ENCODE assay signal across 18 cellular contexts in the genomic region with DNA sequence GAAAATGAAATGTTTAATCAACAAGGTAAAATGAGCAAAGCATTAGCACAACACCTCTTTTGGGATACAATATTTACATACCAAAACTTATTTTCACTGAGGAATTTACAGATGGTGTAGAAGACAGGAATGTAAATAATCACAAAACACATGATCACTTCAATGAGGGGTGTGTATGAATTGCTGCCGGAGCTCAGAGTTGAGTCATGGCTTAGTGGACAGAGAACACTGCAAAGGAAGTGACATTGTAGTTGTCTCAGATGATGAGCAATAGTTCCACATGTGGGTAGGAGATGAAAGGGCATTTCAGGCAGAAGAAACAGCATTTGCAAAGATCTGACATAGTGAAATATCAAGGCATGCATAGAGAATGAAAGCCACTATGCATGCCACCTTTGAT. TPM values are rescaled to one million over a fixed set of nuclear protein-coding genes. Genes with fewer than 3 reads are reported as not detected.
DNase-seq lines count a peak whose midpoint lies in the region; ATAC-seq and TF ChIP-seq lines count a peak whose summit lies in the region.
"Had no signal": no experiment of that assay in that cellular context is flagged by ENCODE, and none has a peak within 500 bp of the region (broad histone marks: within the 10 kb centered on the region; RNA-seq: fewer than 3 reads in every experiment).

No MANE protein-coding gene starts in this region.

- no peak for DNase-seq in activated T-cell treated with anti-CD3 and anti-CD28 coated beads, Interleukin-2, amount 50 U/mL, for 72 hours
- no peak for DNase-seq in activated T-cell treated with anti-CD3 and anti-CD28 coated beads, Interleukin-2, amount 50 U/mL, for 1 hour
- DNase-seq in Panc1 (ENCODE audit: low read depth, low spot score) (peak; percentile 62), fibroblast of lung (ENCODE audit: low read depth in 2 of 2) (peak; percentile 60 to 68), stromal cell of bone marrow (ENCODE audit: low read depth) (peak; percentile 18), GF-D8 (lab: John Stamatoyannopoulos, UW) (no peak), NOMO-1 treated with DMSO at 0.1 percent for 48 hours (lab: John Stamatoyannopoulos, UW; ENCODE audit: unreplicated experiment) (no peak), natural killer cell (no peak)
- DNase-seq: activated CD4-positive, CD25-positive, alpha-beta regulatory T cell; DND-41; endodermal cell; mesendoderm; NCI-H187 treated with DMSO at 0.1 percent for 48 hours; pancreas had no signal

- in situ Hi-C loops in Panc1 (cut with HindIII; ENCODE audit: low pct_unique_long_range_greater_than_20kb, low sequenced_read_pairs) = no loop called here

- H3K27ac ChIP-seq in Panc1 (ENCODE audit: low read length) = no peak overlapping the region
- H3K27ac ChIP-seq in fibroblast of lung (ENCODE audit: insufficient read depth, low read length) = peak overlapping the region; percentile 64
- H3K27ac ChIP-seq: pancreas, SK-N-MC had no signal

- no peaks in the 10 kb centered on the region for H3K9me3 Mint-ChIP-seq in activated T-cell treated with anti-CD3 and anti-CD28 coated beads, Interleukin-2, amount 50 U/mL, for 72 hours
- H3K9me3 Mint-ChIP-seq in natural killer cell = no peaks in the 10 kb centered on the region
- H3K9me3 Mint-ChIP-seq: activated T-helper 2 cell treated with anti-CD3 and anti-CD28 coated beads, Interferon-gamma antibody, Interleukin-2, Interleukin-4, amounts not matched to agents 10 μg/mL and 5 μg/mL and 100 μg/mL, durations not matched to agents 14 hours and 24 hours and 36 hours had no signal

- TF ChIP-seq CTCF in Panc1 (IDR thresholded peaks at IDR 0.05) (no peak), fibroblast of lung (conservative IDR thresholded peaks at IDR 0.05 in 1 of 2, IDR thresholded peaks at IDR 0.05 in 1 of 2; ENCODE audit: low read depth in 1 of 2, low read length in 2 of 2) (no peak), natural killer cell (IDR thresholded peaks at IDR 0.05) (no peak)

- H3K27me3 ChIP-seq in Panc1 (ENCODE audit: control insufficient read depth, insufficient read depth, low read length) = no peaks in the 10 kb centered on the region; the same call in 1 of the 2 replicates
- no peaks in the 10 kb centered on the region for H3K27me3 ChIP-seq in fibroblast of lung (ENCODE audit: control insufficient read depth, insufficient read depth, low read length)

- H4K20me1 ChIP-seq in fibroblast of lung (ENCODE audit: control insufficient read depth, extremely low read depth, insufficient read depth, low read length) = no peaks in the 10 kb centered on the region

- H3K9ac ChIP-seq in fibroblast of lung (ENCODE audit: insufficient read depth, low read length) = no peak overlapping the region

- peaks cover 28% of the 10 kb centered on the region for H3K27me3 Mint-ChIP-seq in activated T-cell treated with anti-CD3 and anti-CD28 coated beads, Interleukin-2, amount 50 U/mL, for 72 hours (ENCODE audit: low read depth)
- peaks cover 26 to 74% of the 10 kb centered on the region in 2 donors for H3K27me3 Mint-ChIP-seq in natural killer cell (ENCODE audit: low read depth in 2 of 2)

- ATAC-seq in activated T-cell treated with anti-CD3 and anti-CD28 coated beads, Interleukin-2, amount 50 U/mL, for 72 hours (replicated peaks in 1 of 2) = peak; percentile 49 to 58
- no peak for ATAC-seq in Panc1
- ATAC-seq in natural killer cell = no peak
- ATAC-seq: K562, pancreas had no signal

- intact Hi-C loops in Panc1 (cut with micrococcal nuclease; ENCODE audit: unreplicated experiment) = no loop called here
- intact Hi-C loops in natural killer cell (cut with micrococcal nuclease) = no loop called here

- peaks cover 6% of the 10 kb centered on the region for H3K4me1 Mint-ChIP-seq in activated T-cell treated with anti-CD3 and anti-CD28 coated beads, Interleukin-2, amount 50 U/mL, for 72 hours (ENCODE audit: low read depth)
- H3K4me1 Mint-ChIP-seq in natural killer cell = no peaks in the 10 kb centered on the region
- H3K4me1 Mint-ChIP-seq: endodermal cell had no signal

- no peak overlapping the region for H3K4me3 Mint-ChIP-seq in activated T-cell treated with anti-CD3 and anti-CD28 coated beads, Interleukin-2, amount 50 U/mL, for 72 hours
- no peak overlapping the region for H3K4me3 Mint-ChIP-seq in natural killer cell
- H3K4me3 Mint-ChIP-seq: endodermal cell had no signal

- CTCF ChIA-PET in Panc1 (lab: Charles Lee) = no interaction called here

- peak overlapping the region; percentile 28 for H3K4me2 ChIP-seq in fibroblast of lung (ENCODE audit: extremely low read depth, insufficient read depth, low read length)

- H3K4me1 ChIP-seq in Panc1 (ENCODE audit: control insufficient read depth, insufficient read depth, low read length) = no peaks in the 10 kb centered on the region
- H3K4me1 ChIP-seq in fibroblast of lung (ENCODE audit: control insufficient read depth, extremely low read depth, insufficient read depth, low read length) = peaks cover 13% of the 10 kb centered on the region
- H3K4me1 ChIP-seq: pancreas had no signal

- BruUV-seq in Panc1 (replicated peaks; lab: Mats Ljungman, UMichigan) = no TSS peak

- H3K36me3 ChIP-seq in Panc1 (ENCODE audit: control insufficient read depth, insufficient read depth, low read length) (no peaks in the 10 kb centered on the region), fibroblast of lung (ENCODE audit: control insufficient read depth, insufficient read depth, low read length) (no peaks in the 10 kb centered on the region)
- H3K36me3 ChIP-seq: pancreas had no signal

- H3K27ac Mint-ChIP-seq in activated T-cell treated with anti-CD3 and anti-CD28 coated beads, Interleukin-2, amount 50 U/mL, for 72 hours = no peak overlapping the region
- H3K27ac Mint-ChIP-seq in natural killer cell = no peak overlapping the region
- H3K27ac Mint-ChIP-seq: activated T-helper 2 cell treated with anti-CD3 and anti-CD28 coated beads, Interferon-gamma antibody, Interleukin-2, Interleukin-4, amounts not matched to agents 10 μg/mL and 5 μg/mL and 100 μg/mL, durations not matched to agents 14 hours and 24 hours and 36 hours; endodermal cell had no signal

- POLR2A ChIA-PET in Panc1 (lab: Charles Lee) = no interaction called here

- H3K79me2 ChIP-seq in fibroblast of lung (ENCODE audit: control insufficient read depth, insufficient read depth, low read length) = no peaks in the 10 kb centered on the region

- H3K9me3 ChIP-seq in Panc1 (ENCODE audit: control insufficient read depth, insufficient read depth, low read depth, low read length) (no peaks in the 10 kb centered on the region), fibroblast of lung (ENCODE audit: control insufficient read depth, insufficient read depth, low read depth, low read length) (no peaks in the 10 kb centered on the region)
- H3K9me3 ChIP-seq: pancreas had no signal

- no peaks in the 10 kb centered on the region for H3K36me3 Mint-ChIP-seq in activated T-cell treated with anti-CD3 and anti-CD28 coated beads, Interleukin-2, amount 50 U/mL, for 72 hours (ENCODE audit: insufficient read depth in 2 of 2)
- H3K36me3 Mint-ChIP-seq in natural killer cell = no peaks in the 10 kb centered on the region

- no peak overlapping the region for H3K4me3 ChIP-seq in Panc1 (ENCODE audit: low read depth in 2 of 2, low read length in 2 of 2)
- H3K4me3 ChIP-seq in fibroblast of lung (replicated peaks in 1 of 4; ENCODE audit: control extremely low read depth in 1 of 4, insufficient read depth in 1 of 4, low read depth in 3 of 4, low read length in 4 of 4) = no peak overlapping the region
- H3K4me3 ChIP-seq: K562, pancreas, SK-N-MC had no signal

- no peak overlapping the region for H2AFZ ChIP-seq in fibroblast of lung (ENCODE audit: low read length)

RNA-seq across cellular contexts. Expression of gene KPRP, which starts 5.6 kb away (rescaled TPM):
- total RNA-seq in activated T-cell treated with anti-CD3 and anti-CD28 coated beads, Interleukin-2, amount 50 U/mL, for 72 hours = not detected
- total RNA-seq in Panc1 (2021; ENCODE audit: unreplicated experiment) (not detected), fibroblast of lung (not detected in 2 replicates), natural killer cell (not detected)
- not detected for polyA plus RNA-seq in Panc1 (2012; ENCODE audit: insufficient read length)
- polyA plus RNA-seq in fibroblast of lung = 0.33 and 0.63 TPM in 2 replicates
- polyA plus RNA-seq in fibroblast of lung (2012) = 0.62 and 0.65 TPM in 2 replicates
- polyA minus RNA-seq in fibroblast of lung (ENCODE audit: low replicate concordance) = 2.1 and 4.6 TPM in 2 replicates
- total RNA-seq: activated T-helper 2 cell treated with anti-CD3 and anti-CD28 coated beads, Interferon-gamma antibody, Interleukin-2, Interleukin-4, amounts not matched to agents 10 μg/mL and 5 μg/mL and 100 μg/mL, durations not matched to agents 14 hours and 24 hours and 36 hours; endodermal cell; K562; pancreas; urinary bladder had no signal
- polyA plus RNA-seq: K562, pancreas, urinary bladder had no signal

RNA-seq across cellular contexts. Expression of gene LCE1F, which starts 22.7 kb away (rescaled TPM):
- total RNA-seq in activated T-cell treated with anti-CD3 and anti-CD28 coated beads, Interleukin-2, amount 50 U/mL, for 72 hours = not detected
- total RNA-seq in Panc1 (2021; ENCODE audit: unreplicated experiment) (not detected), fibroblast of lung (not detected in 2 replicates), natural killer cell (not detected)
- polyA plus RNA-seq in Panc1 (2012; ENCODE audit: insufficient read length) = not detected
- not detected in 2 replicates for polyA plus RNA-seq in fibroblast of lung
- polyA plus RNA-seq in fibroblast of lung (2012) = 0.78 TPM in 1 of 2 replicates, not detected in the other
- 1.4 TPM in 1 of 2 replicates, not detected in the other for polyA minus RNA-seq in fibroblast of lung (ENCODE audit: low replicate concordance)
- total RNA-seq: activated T-helper 2 cell treated with anti-CD3 and anti-CD28 coated beads, Interferon-gamma antibody, Interleukin-2, Interleukin-4, amounts not matched to agents 10 μg/mL and 5 μg/mL and 100 μg/mL, durations not matched to agents 14 hours and 24 hours and 36 hours; endodermal cell; K562; pancreas; urinary bladder had no signal
- polyA plus RNA-seq: K562, pancreas, urinary bladder had no signal

RNA-seq across cellular contexts. Expression of gene LCE1E, which starts 33.8 kb away (rescaled TPM):
- total RNA-seq in activated T-cell treated with anti-CD3 and anti-CD28 coated beads, Interleukin-2, amount 50 U/mL, for 72 hours = not detected
- total RNA-seq in Panc1 (2021; ENCODE audit: unreplicated experiment) = not detected
- not detected for polyA plus RNA-seq in Panc1 (2012; ENCODE audit: insufficient read length)
- not detected in 2 replicates for total RNA-seq in fibroblast of lung
- polyA plus RNA-seq in fibroblast of lung = 0.08 and 0.14 TPM in 2 replicates
- polyA plus RNA-seq in fibroblast of lung (2012) = 0.19 TPM in 1 of 2 replicates, not detected in the other
- not detected in 2 replicates for polyA minus RNA-seq in fibroblast of lung (ENCODE audit: low replicate concordance)
- total RNA-seq in natural killer cell = not detected
- total RNA-seq: activated T-helper 2 cell treated with anti-CD3 and anti-CD28 coated beads, Interferon-gamma antibody, Interleukin-2, Interleukin-4, amounts not matched to agents 10 μg/mL and 5 μg/mL and 100 μg/mL, durations not matched to agents 14 hours and 24 hours and 36 hours; endodermal cell; K562; pancreas; urinary bladder had no signal
- polyA plus RNA-seq: K562, pancreas had no signal

RNA-seq across cellular contexts. Expression of gene LCE4A, which starts 44.3 kb away (rescaled TPM):
- not detected for total RNA-seq in activated T-cell treated with anti-CD3 and anti-CD28 coated beads, Interleukin-2, amount 50 U/mL, for 72 hours
- total RNA-seq in Panc1 (2021; ENCODE audit: unreplicated experiment) (not detected), fibroblast of lung (not detected in 2 replicates), natural killer cell (not detected)
- polyA plus RNA-seq in Panc1 (2012; ENCODE audit: insufficient read length) = not detected
- polyA plus RNA-seq in fibroblast of lung = not detected in 2 replicates
- 0.33 TPM in 1 of 2 replicates, not detected in the other for polyA plus RNA-seq in fibroblast of lung (2012)
- not detected in 2 replicates for polyA minus RNA-seq in fibroblast of lung (ENCODE audit: low replicate concordance)
- total RNA-seq: activated T-helper 2 cell treated with anti-CD3 and anti-CD28 coated beads, Interferon-gamma antibody, Interleukin-2, Interleukin-4, amounts not matched to agents 10 μg/mL and 5 μg/mL and 100 μg/mL, durations not matched to agents 14 hours and 24 hours and 36 hours; endodermal cell; K562; pancreas; urinary bladder had no signal
- polyA plus RNA-seq: K562, pancreas, urinary bladder had no signal

RNA-seq across cellular contexts. Expression of gene LCE1D, which starts 44.3 kb away (rescaled TPM):
- total RNA-seq in activated T-cell treated with anti-CD3 and anti-CD28 coated beads, Interleukin-2, amount 50 U/mL, for 72 hours = not detected
- total RNA-seq in Panc1 (2021; ENCODE audit: unreplicated experiment) = not detected
- not detected for polyA plus RNA-seq in Panc1 (2012; ENCODE audit: insufficient read length)
- not detected in 2 replicates for total RNA-seq in fibroblast of lung
- polyA plus RNA-seq in fibroblast of lung = not detected in 2 replicates
- polyA plus RNA-seq in fibroblast of lung (2012) = not detected in 2 replicates
- polyA minus RNA-seq in fibroblast of lung (ENCODE audit: low replicate concordance) = not detected in 2 replicates
- not detected for total RNA-seq in natural killer cell
- total RNA-seq: activated T-helper 2 cell treated with anti-CD3 and anti-CD28 coated beads, Interferon-gamma antibody, Interleukin-2, Interleukin-4, amounts not matched to agents 10 μg/mL and 5 μg/mL and 100 μg/mL, durations not matched to agents 14 hours and 24 hours and 36 hours; endodermal cell; K562; pancreas; urinary bladder had no signal
- polyA plus RNA-seq: K562, pancreas, urinary bladder had no signal

Comparison
In these comparisons a context has a peak if more than half of its experiments do, and no peak if none do; other contexts are left out.
1. ATAC-seq: peak in activated T-cell treated with anti-CD3 and anti-CD28 coated beads, Interleukin-2, amount 50 U/mL, for 72 hours (2 of 2); none in Panc1 (single experiment) and natural killer cell (0 of 3).
2. DNase-seq: peak in Panc1 (single experiment), fibroblast of lung (2 of 2) and stromal cell of bone marrow (single experiment); none in activated T-cell treated with anti-CD3 and anti-CD28 coated beads, Interleukin-2, amount 50 U/mL, for 72 hours (0 of 2), activated T-cell treated with anti-CD3 and anti-CD28 coated beads, Interleukin-2, amount 50 U/mL, for 1 hour (single experiment), GF-D8 (single experiment), NOMO-1 treated with DMSO at 0.1 percent for 48 hours (single experiment) and natural killer cell (single experiment).